8 cellular contexts compared by ENCODE assay signal in the genomic region with DNA sequence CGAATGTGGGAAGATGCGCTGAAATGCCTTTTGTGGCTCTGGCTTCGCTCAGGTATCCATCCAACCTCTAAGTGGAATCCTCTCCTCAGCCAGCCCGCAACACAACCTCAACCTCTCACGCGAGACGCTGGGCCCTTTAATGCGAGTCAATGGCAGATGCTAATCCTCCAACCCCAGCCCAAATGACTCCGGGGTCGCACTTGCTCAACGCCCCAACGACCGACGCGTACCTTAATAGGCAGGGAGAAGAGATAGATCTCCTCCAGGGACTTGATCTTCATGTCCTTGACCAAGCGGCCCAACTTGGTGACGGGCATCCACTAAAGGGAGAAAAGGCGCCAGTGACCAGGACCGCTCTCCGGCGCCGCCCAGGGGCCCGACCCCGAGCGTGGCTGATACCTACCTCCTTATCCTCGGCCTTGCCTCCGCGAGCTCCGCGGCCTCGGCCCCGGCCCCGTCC.
DNase-seq lines count a peak whose midpoint lies in the region; ATAC-seq and TF ChIP-seq lines count a peak whose summit lies in the region.

No MANE protein-coding gene starts in this region.

- H3K27ac ChIP-seq in parathyroid adenoma = peak overlapping the region; percentile 84

- H3K27me3 ChIP-seq in parathyroid adenoma (ENCODE audit: control insufficient read depth, insufficient read depth, low read length) = no peaks in the 10 kb centered on the region

- no peaks in the 10 kb centered on the region for H3K9me3 ChIP-seq in parathyroid adenoma (ENCODE audit: control insufficient read depth, low read length)

- H2AFZ ChIP-seq in parathyroid adenoma = peak overlapping the region; percentile 84

- peak overlapping the region; percentile 94 for H3K4me3 ChIP-seq in parathyroid adenoma (ENCODE audit: low read depth, low read length)

- peak; percentile 59 for DNase-seq in DMS53 (lab: John Stamatoyannopoulos, UW)
- DNase-seq in DMS53 treated with DMSO at 0.1 percent for 48 hours (lab: John Stamatoyannopoulos, UW; ENCODE audit: unreplicated experiment) = no peak
- peak; percentile 38 for DNase-seq in activated CD4-positive, alpha-beta T cell treated with anti-CD3 and anti-CD28 coated beads, Interleukin-2, amount 50 U/mL, for 1 hour
- peak; percentile 22 for DNase-seq in fibroblast of peridontal ligament (ENCODE audit: extremely low read depth)
- no peak for DNase-seq in NCI-H187 (lab: John Stamatoyannopoulos, UW)
- no peak for DNase-seq in NCI-H1694 treated with DMSO at 0.1 percent for 48 hours (lab: John Stamatoyannopoulos, UW)

- peak; percentile 21 for ATAC-seq in HG03066 (IDR thresholded peaks at IDR 0.05; ENCODE audit: low read depth, unreplicated experiment)

- H3K4me2 ChIP-seq in parathyroid adenoma (ENCODE audit: low read length) = peak overlapping the region; percentile 73

- no peak overlapping the region for H3K9ac ChIP-seq in parathyroid adenoma

- H3K79me2 ChIP-seq in parathyroid adenoma = no peaks in the 10 kb centered on the region

- H3K36me3 ChIP-seq in parathyroid adenoma (ENCODE audit: control insufficient read depth, insufficient read depth, low read length) = no peaks in the 10 kb centered on the region

- peaks cover 8% of the 10 kb centered on the region for H3K4me1 ChIP-seq in parathyroid adenoma

- TF ChIP-seq CTCF in parathyroid adenoma (IDR thresholded peaks at IDR 0.05) = no peak

Comparison
In these comparisons a context has a peak if more than half of its experiments do, and no peak if none do; other contexts are left out.
1. DNase-seq: peak in DMS53 (single experiment), activated CD4-positive, alpha-beta T cell treated with anti-CD3 and anti-CD28 coated beads, Interleukin-2, amount 50 U/mL, for 1 hour (single experiment) and fibroblast of peridontal ligament (single experiment); none in DMS53 treated with DMSO at 0.1 percent for 48 hours (single experiment), NCI-H187 (0 of 2) and NCI-H1694 treated with DMSO at 0.1 percent for 48 hours (single experiment).